ENCODE assay signal across 9 cellular contexts in genomic region chr11:26297179-26297970, GRCh38. TPM values are rescaled to one million over a fixed set of nuclear protein-coding genes. Genes with fewer than 3 reads are reported as not detected.
A peak's percentile ranks its signal among the peaks of the same experiment; 100 is the strongest.
DNase-seq lines count a peak whose midpoint lies in the region; ATAC-seq and TF ChIP-seq lines count a peak whose summit lies in the region.
"Had no signal": no experiment of that assay in that cellular context is flagged by ENCODE, and none has a peak within 500 bp of the region (broad histone marks: within the 10 kb centered on the region; RNA-seq: fewer than 3 reads in every experiment).

No MANE protein-coding gene starts in this region.

- H3K27ac ChIP-seq in lung (ENCODE audit: low read depth in 1 of 2, low read length in 1 of 2) = no peak overlapping the region

- peak; percentile 91 for ATAC-seq in GM19395 (IDR thresholded peaks at IDR 0.05; ENCODE audit: unreplicated experiment)
- peak; percentile 87 for ATAC-seq in HG03439 (IDR thresholded peaks at IDR 0.05; ENCODE audit: unreplicated experiment)
- peak; percentile 91 for ATAC-seq in lung (ENCODE audit: insufficient read depth, low FRiP score)
- no peak for ATAC-seq in activated T-helper 17 cell treated with anti-CD3 and anti-CD28 coated beads, Interleukin-2, amount 50 U/mL, for 72 hours (replicated peaks)

- H3K4me3 ChIP-seq in Caco-2 (ENCODE audit: low read depth, low read length) = no peak overlapping the region
- no peak overlapping the region for H3K4me3 ChIP-seq in choroid plexus epithelial cell (ENCODE audit: low read depth, low read length)
- no peak overlapping the region for H3K4me3 ChIP-seq in lung

- intact Hi-C loops in Caco-2 (cut with micrococcal nuclease; ENCODE audit: unreplicated experiment) = loop anchor here (1.0 kb wide), 2 partner anchors 254 to 352 kb away; no protein-coding TSS in a partner anchor

- DNase-seq in Caco-2 = peak in 1 of 2 experiments; percentile 36
- peak; percentile 63 for DNase-seq in NCI-H748 treated with DMSO at 0.1 percent for 48 hours (lab: John Stamatoyannopoulos, UW)
- DNase-seq in choroid plexus epithelial cell (ENCODE audit: low read depth) = peak; percentile 90
- DNase-seq in lung (ENCODE audit: low spot score) = no peak
- DNase-seq in stimulated activated CD4-positive, alpha-beta T cell treated with anti-CD3 and anti-CD28 coated beads, Interleukin-1b, Interleukin-23, amount 100 ng/mL, for 48 hours = no peak
- DNase-seq: naive B cell had no signal

- BruUV-seq in Caco-2 (replicated peaks; lab: Mats Ljungman, UMichigan) = no TSS peak

- H3K9me3 Mint-ChIP-seq in Caco-2 (ENCODE audit: unreplicated experiment) = no peaks in the 10 kb centered on the region
- H3K9me3 Mint-ChIP-seq in activated T-helper 17 cell treated with anti-CD3 and anti-CD28 coated beads, Interleukin-2, amount 50 U/mL, for 72 hours = no peaks in the 10 kb centered on the region
- H3K9me3 Mint-ChIP-seq: naive B cell had no signal

- 16 to 22% methylated on average over 5 of the region's 5 CpGs for WGBS in lung, 2 donors

- no peaks in the 10 kb centered on the region for H3K9me3 ChIP-seq in Caco-2
- no peaks in the 10 kb centered on the region for H3K9me3 ChIP-seq in lung (ENCODE audit: control insufficient read depth in 2 of 2, insufficient read depth in 1 of 2, low read length in 1 of 2)

- no peak overlapping the region for H3K27ac Mint-ChIP-seq in Caco-2 (ENCODE audit: unreplicated experiment)
- H3K27ac Mint-ChIP-seq in activated T-helper 17 cell treated with anti-CD3 and anti-CD28 coated beads, Interleukin-2, amount 50 U/mL, for 72 hours = no peak overlapping the region

- H3K4me1 ChIP-seq in Caco-2 (no peaks in the 10 kb centered on the region), lung (ENCODE audit: control insufficient read depth in 2 of 2, insufficient read depth in 2 of 2, low read length in 2 of 2) (no peaks in the 10 kb centered on the region)

- peaks cover 2% of the 10 kb centered on the region for H3K27me3 Mint-ChIP-seq in Caco-2 (ENCODE audit: insufficient read depth, unreplicated experiment)
- H3K27me3 Mint-ChIP-seq in activated T-helper 17 cell treated with anti-CD3 and anti-CD28 coated beads, Interleukin-2, amount 50 U/mL, for 72 hours = no peaks in the 10 kb centered on the region

- TF ChIP-seq CTCF in Caco-2 (IDR thresholded peaks at IDR 0.05; ENCODE audit: insufficient read depth in 1 of 2, low read depth in 1 of 2, low read length in 1 of 2, severe bottlenecking in 1 of 2, unreplicated experiment in 1 of 2) (peak; percentile 36 to 62), choroid plexus epithelial cell (conservative IDR thresholded peaks at IDR 0.05; ENCODE audit: low read depth, low read length) (peak; percentile 75), lung (IDR thresholded peaks at IDR 0.05; ENCODE audit: control extremely low read depth, extremely low read depth) (peak; percentile 9)

- no peaks in the 10 kb centered on the region for H3K36me3 Mint-ChIP-seq in Caco-2 (ENCODE audit: insufficient read depth, unreplicated experiment)
- H3K36me3 Mint-ChIP-seq in activated T-helper 17 cell treated with anti-CD3 and anti-CD28 coated beads, Interleukin-2, amount 50 U/mL, for 72 hours (ENCODE audit: low read depth) = no peaks in the 10 kb centered on the region
- H3K36me3 Mint-ChIP-seq: naive B cell had no signal

- no peak overlapping the region for H3K4me3 Mint-ChIP-seq in Caco-2 (ENCODE audit: unreplicated experiment)
- no peak overlapping the region for H3K4me3 Mint-ChIP-seq in activated T-helper 17 cell treated with anti-CD3 and anti-CD28 coated beads, Interleukin-2, amount 50 U/mL, for 72 hours
- H3K4me3 Mint-ChIP-seq: naive B cell had no signal

- H3K36me3 ChIP-seq in Caco-2 (ENCODE audit: control insufficient read depth, insufficient read depth, low read length) (no peaks in the 10 kb centered on the region), lung (ENCODE audit: control insufficient read depth in 2 of 2, insufficient read depth in 2 of 2, low read length in 2 of 2) (no peaks in the 10 kb centered on the region)

- CTCF ChIA-PET in Caco-2 (lab: Charles Lee) = interaction anchor here (2.0 kb wide), 1 partner anchor 13 kb away, joined by 7 read pairs; no protein-coding TSS in a partner anchor

- no peaks in the 10 kb centered on the region for H3K27me3 ChIP-seq in Caco-2 (replicated peaks; ENCODE audit: control insufficient read depth, insufficient read depth, low read length)
- no peaks in the 10 kb centered on the region for H3K27me3 ChIP-seq in lung (ENCODE audit: control insufficient read depth, insufficient read depth)

- no peaks in the 10 kb centered on the region for H3K4me1 Mint-ChIP-seq in Caco-2 (ENCODE audit: low read depth, unreplicated experiment)
- no peaks in the 10 kb centered on the region for H3K4me1 Mint-ChIP-seq in activated T-helper 17 cell treated with anti-CD3 and anti-CD28 coated beads, Interleukin-2, amount 50 U/mL, for 72 hours
- H3K4me1 Mint-ChIP-seq: naive B cell had no signal

- POLR2A ChIA-PET in Caco-2 (lab: Charles Lee) = no interaction called here

RNA-seq across cellular contexts. Expression of gene ANO3, which starts 34.6 kb away (rescaled TPM):
- total RNA-seq in Caco-2 (2022) (not detected in 2 replicates), lung (under 1 TPM; 0.28 to 0.63 TPM)
- polyA plus RNA-seq in lung = under 1 TPM; 0.02 to 0.05 TPM
- total RNA-seq in activated T-helper 17 cell treated with anti-CD3 and anti-CD28 coated beads, Interleukin-2, amount 50 U/mL, for 72 hours = not detected

Comparison
In these comparisons a context has a peak if more than half of its experiments do, and no peak if none do; other contexts are left out.
1. DNase-seq: peak in NCI-H748 treated with DMSO at 0.1 percent for 48 hours (single experiment) and choroid plexus epithelial cell (single experiment); none in lung (single experiment) and stimulated activated CD4-positive, alpha-beta T cell treated with anti-CD3 and anti-CD28 coated beads, Interleukin-1b, Interleukin-23, amount 100 ng/mL, for 48 hours (single experiment).
2. CTCF ChIP-seq: peak in every context shown above with its lines; median percentile 75 in choroid plexus epithelial cell; 49 in Caco-2; 9 in lung.